Comparison of ENCODE assay signal across 9 cellular contexts in genomic region chr10:45418417-45418858, GRCh38. TPM values are rescaled to one million over a fixed set of nuclear protein-coding genes. Genes with fewer than 3 reads are reported as not detected.
DNase-seq lines count a peak whose midpoint lies in the region; ATAC-seq and TF ChIP-seq lines count a peak whose summit lies in the region.
"Had no signal": no experiment of that assay in that cellular context is flagged by ENCODE, and none has a peak within 500 bp of the region (broad histone marks: within the 10 kb centered on the region; RNA-seq: fewer than 3 reads in every experiment).

No MANE protein-coding gene starts in this region.

- peak overlapping the region; percentile 85 for H3K9ac ChIP-seq in HUES64 (ENCODE audit: low read depth, low read length)

- POLR2A ChIA-PET in naive thymus-derived CD4-positive, alpha-beta T cell (lab: Charles Lee) = interaction anchor here (0.8 kb wide), 1 partner anchor 309 kb away, joined by 3 read pairs; the partner anchor contains the start of gene WASHC2C

- intact Hi-C loops in naive thymus-derived CD4-positive, alpha-beta T cell (cut with micrococcal nuclease) = loop anchor here (2.0 kb wide), 3 partner anchors 52 to 254 kb away; partner anchors contain the start of gene ZFAND4 (in 1 of the 2)

- peaks cover 0 to 13% (median 0%) of the 10 kb centered on the region in 11 donors for H3K9me3 Mint-ChIP-seq in naive thymus-derived CD4-positive, alpha-beta T cell

- H3K4me1 ChIP-seq in HUES64 (ENCODE audit: insufficient read depth, low read length) = peaks cover 11% of the 10 kb centered on the region
- peaks cover 32 to 41% of the 10 kb centered on the region in 2 donors for H3K4me1 ChIP-seq in naive thymus-derived CD4-positive, alpha-beta T cell (ENCODE audit: control insufficient read depth in 2 of 2, insufficient read depth in 2 of 2, low read length in 2 of 2)

- CTCF ChIA-PET in naive thymus-derived CD4-positive, alpha-beta T cell (lab: Charles Lee) = no interaction called here

- H3K27ac Mint-ChIP-seq in naive thymus-derived CD4-positive, alpha-beta T cell = peak overlapping the region; percentile 87 to 99 (median 96)

- H3K4me3 Mint-ChIP-seq in naive thymus-derived CD4-positive, alpha-beta T cell = peak overlapping the region; percentile 89 to 97 (median 94)

- WGBS in HUES64 = 76% methylated on average over 15 of the region's 15 CpGs

- ATAC-seq in naive thymus-derived CD4-positive, alpha-beta T cell = no peak

- H3K27ac ChIP-seq in HUES64 (ENCODE audit: low read depth, low read length) (no peak overlapping the region), cingulate gyrus (ENCODE audit: low read depth, low read length) (peak overlapping the region; percentile 79)
- H3K27ac ChIP-seq in naive thymus-derived CD4-positive, alpha-beta T cell (ENCODE audit: low read depth, low read length) = peak overlapping the region; percentile 82

- no peaks in the 10 kb centered on the region for H3K9me3 ChIP-seq in HUES64 (ENCODE audit: insufficient read depth, low read depth, low read length)
- H3K9me3 ChIP-seq in naive thymus-derived CD4-positive, alpha-beta T cell (ENCODE audit: control insufficient read depth in 2 of 3, low read length in 3 of 3) = no peaks in the 10 kb centered on the region

- H3K27me3 Mint-ChIP-seq in naive thymus-derived CD4-positive, alpha-beta T cell = peaks cover 0 to 3% (median 0%) of the 10 kb centered on the region in 5 donors

- H3K36me3 ChIP-seq in HUES64 (ENCODE audit: insufficient read depth, low read length) = no peaks in the 10 kb centered on the region
- no peaks in the 10 kb centered on the region for H3K36me3 ChIP-seq in naive thymus-derived CD4-positive, alpha-beta T cell (ENCODE audit: control insufficient read depth in 2 of 3, insufficient read depth in 3 of 3, low read length in 3 of 3)

- peaks cover 0 to 48% (median 0%) of the 10 kb centered on the region in 5 donors for H3K36me3 Mint-ChIP-seq in naive thymus-derived CD4-positive, alpha-beta T cell

- peaks cover 9% of the 10 kb centered on the region for H3K27me3 ChIP-seq in HUES64 (ENCODE audit: insufficient read depth, low read length)
- H3K27me3 ChIP-seq in naive thymus-derived CD4-positive, alpha-beta T cell (ENCODE audit: control insufficient read depth in 2 of 2, insufficient read depth in 2 of 2, low read length in 2 of 2) = no peaks in the 10 kb centered on the region

- peaks cover 39 to 62% (median 44%) of the 10 kb centered on the region in 7 donors for H3K4me1 Mint-ChIP-seq in naive thymus-derived CD4-positive, alpha-beta T cell

- DNase-seq in AG09309 (ENCODE audit: low read depth) = no peak
- no peak for DNase-seq in naive thymus-derived CD4-positive, alpha-beta T cell
- no peak for DNase-seq in NCI-H1930 (lab: John Stamatoyannopoulos, UW)
- no peak for DNase-seq in NCI-H2171 treated with DMSO at 0.1 percent for 48 hours (lab: John Stamatoyannopoulos, UW)
- DNase-seq in cortex of kidney (lab: John Stamatoyannopoulos, UW) = no peak
- no peak for DNase-seq in HK-2 (ENCODE audit: unreplicated experiment)
- DNase-seq: KBM-7 had no signal

- TF ChIP-seq CTCF in AG09309 (IDR thresholded peaks at IDR 0.05; ENCODE audit: control insufficient read depth, insufficient read depth, low read depth, low read length, missing control alignments) = no peak

- H3K4me3 ChIP-seq in AG09309 (ENCODE audit: control insufficient read depth, low read depth, low read length) (peak overlapping the region; percentile 68), HUES64 (ENCODE audit: low read length) (peak overlapping the region; percentile 68)
- peak overlapping the region; percentile 68 for H3K4me3 ChIP-seq in naive thymus-derived CD4-positive, alpha-beta T cell (ENCODE audit: low read length)

RNA-seq across cellular contexts. Expression of gene ALOX5, which starts 44.4 kb away (rescaled TPM):
- polyA plus RNA-seq in HUES64 (2013, experiment 1 of 2) = 0.20 TPM
- polyA plus RNA-seq in HUES64 (2013, experiment 2 of 2) = 0.70 TPM
- 100 to 1,000 TPM in 1 of 5 experiments, 10 to 100 TPM in 2, 1 to 10 TPM in 2; 1.2 to 143 (median 14.8) TPM for total RNA-seq in naive thymus-derived CD4-positive, alpha-beta T cell
- 1 to 10 TPM; 1.0 to 4.1 TPM for polyA plus RNA-seq in naive thymus-derived CD4-positive, alpha-beta T cell
